7 cellular contexts compared by ENCODE assay signal in genomic region chr19:58519087-58519354, GRCh38. TPM values are rescaled to one million over a fixed set of nuclear protein-coding genes. Genes with fewer than 3 reads are reported as not detected.
DNase-seq lines count a peak whose midpoint lies in the region; TF ChIP-seq lines count a peak whose summit lies in the region.

No MANE protein-coding gene starts in this region.

- peaks cover 15 to 28% (median 25%) of the 10 kb centered on the region in 4 donors for H3K36me3 ChIP-seq in esophagus muscularis mucosa
- H3K36me3 ChIP-seq in muscle layer of colon (ENCODE audit: insufficient read depth, low read length): peaks cover 19% of the 10 kb centered on the region
- no peaks in the 10 kb centered on the region for H3K36me3 ChIP-seq in testis (ENCODE audit: low read depth, missing control alignments)

- TF ChIP-seq CTCF in GM12864 (IDR thresholded peaks at IDR 0.05; ENCODE audit: low read depth, low read length, missing control alignments) (peak; percentile 55), esophagus muscularis mucosa (IDR thresholded peaks at IDR 0.05) (no peak), testis (IDR thresholded peaks at IDR 0.05) (peak in 1 of 3 experiments; percentile 56)

- no peak for TF ChIP-seq POLR2A in esophagus muscularis mucosa (IDR thresholded peaks at IDR 0.05; ENCODE audit: low read depth)
- no peak for TF ChIP-seq POLR2A in testis (IDR thresholded peaks at IDR 0.05)

- intact Hi-C loops in esophagus muscularis mucosa (cut with DNase I): no loop called here
- intact Hi-C loops in testis (cut with DNase I; ENCODE audit: low total_unique reads): no loop called here

- no peak for DNase-seq in GM12864 (ENCODE audit: low read depth)
- peak; percentile 93 for DNase-seq in HT-29 (ENCODE audit: low spot score)
- DNase-seq in NOMO-1 treated with dmso at 0.1 percent for 144 hours (lab: John Stamatoyannopoulos, UW; ENCODE audit: unreplicated experiment): peak; percentile 72
- peak; percentile 62 for DNase-seq in activated T-cell treated with anti-CD3 and anti-CD28 coated beads, Interleukin-2, amount 50 U/mL, for 1 hour
- DNase-seq in esophagus muscularis mucosa (ENCODE audit: extremely low spot score): no peak
- DNase-seq in testis: peak; percentile 72

- peak overlapping the region; percentile 88 for H3K9ac ChIP-seq in muscle layer of colon (ENCODE audit: low read length)

- H3K4me3 ChIP-seq in GM12864 (ENCODE audit: low read depth, low read length) (peak overlapping the region; percentile 70), esophagus muscularis mucosa (peak overlapping the region; percentile 76 to 96 (median 82)), muscle layer of colon (ENCODE audit: low read depth in 1 of 2, low read length in 2 of 2) (peak overlapping the region; percentile 84 to 99), testis (peak overlapping the region; percentile 81 to 94)

- H3K9me3 ChIP-seq in esophagus muscularis mucosa (no peaks in the 10 kb centered on the region), muscle layer of colon (ENCODE audit: low read length) (no peaks in the 10 kb centered on the region), testis (no peaks in the 10 kb centered on the region)

- no peaks in the 10 kb centered on the region for H3K27me3 ChIP-seq in esophagus muscularis mucosa
- no peaks in the 10 kb centered on the region for H3K27me3 ChIP-seq in muscle layer of colon (ENCODE audit: control insufficient read depth in 1 of 2, insufficient read depth in 2 of 2, low read length in 2 of 2)
- H3K27me3 ChIP-seq in testis: no peaks in the 10 kb centered on the region

- 0% methylated on average over 14 of the region's 14 CpGs for WGBS in esophagus muscularis mucosa
- WGBS in testis, 2 donors: 0 to 1% methylated on average over 11 to 12 of the region's 14 CpGs

- no peak for TF ChIP-seq EP300 in esophagus muscularis mucosa (IDR thresholded peaks at IDR 0.05)

- H3K27ac ChIP-seq in esophagus muscularis mucosa (replicated peaks in 1 of 4): peak overlapping the region; percentile 91 to 99 (median 95)
- H3K27ac ChIP-seq in muscle layer of colon (ENCODE audit: low read depth, low read length): peak overlapping the region; percentile 93
- peak overlapping the region; percentile 94 to 97 for H3K27ac ChIP-seq in testis

- H3K4me1 ChIP-seq in esophagus muscularis mucosa (peaks cover 46 to 62% (median 59%) of the 10 kb centered on the region in 4 donors), muscle layer of colon (ENCODE audit: insufficient read depth, low read length) (peaks cover 39% of the 10 kb centered on the region), testis (peaks cover 19% of the 10 kb centered on the region)

RNA-seq across cellular contexts. Expression of gene ZBTB45, which starts 0.6 kb away (rescaled TPM):
- 25.6 and 27.4 TPM in 2 replicates for total RNA-seq in HT-29 (2014; rRNA removed; shearing (Covaris generic))
- total RNA-seq in esophagus muscularis mucosa (10 to 100 TPM in 2 of 4 donors, 1 to 10 TPM in 2; 8.8 to 20.0 (median 12.1) TPM), testis (10 to 100 TPM; 14.0 to 15.1 TPM)
- 6.9 TPM for polyA plus RNA-seq in testis (ENCODE audit: insufficient read depth, low read depth, low replicate concordance)

RNA-seq across cellular contexts. Expression of gene SLC27A5, which starts 7.2 kb away (rescaled TPM):
- 60.6 and 74.5 TPM in 2 replicates for total RNA-seq in HT-29 (2014; rRNA removed; shearing (Covaris generic))
- total RNA-seq in esophagus muscularis mucosa (10 to 100 TPM in 1 of 4 donors, 1 to 10 TPM in 3; 3.8 to 10.8 (median 4.6) TPM), testis (10 to 100 TPM; 29.1 to 37.8 TPM)
- 63.6 TPM for polyA plus RNA-seq in testis (ENCODE audit: insufficient read depth, low read depth, low replicate concordance)

RNA-seq across cellular contexts. Expression of gene TRIM28, which starts 24.8 kb away (rescaled TPM):
- 1,771 and 1,829 TPM in 2 replicates for total RNA-seq in HT-29 (2014; rRNA removed; shearing (Covaris generic))
- total RNA-seq in esophagus muscularis mucosa (100 to 1,000 TPM; 152 to 319 (median 264) TPM), testis (100 to 1,000 TPM; 415 to 521 TPM)
- polyA plus RNA-seq in testis (ENCODE audit: insufficient read depth, low read depth, low replicate concordance): 694 TPM

RNA-seq across cellular contexts. Expression of gene CHMP2A, which starts 35.9 kb away (rescaled TPM):
- total RNA-seq in HT-29 (2014; rRNA removed; shearing (Covaris generic)): 236 and 268 TPM in 2 replicates
- total RNA-seq in esophagus muscularis mucosa (100 to 1,000 TPM; 124 to 145 (median 141) TPM), testis (100 to 1,000 TPM; 115 to 126 TPM)
- 155 TPM for polyA plus RNA-seq in testis (ENCODE audit: insufficient read depth, low read depth, low replicate concordance)

RNA-seq across cellular contexts. Expression of gene UBE2M, which starts 39.4 kb away (rescaled TPM):
- total RNA-seq in HT-29 (2014; rRNA removed; shearing (Covaris generic)): 201 and 242 TPM in 2 replicates
- total RNA-seq in esophagus muscularis mucosa (10 to 100 TPM; 36.1 to 54.9 (median 45.8) TPM), testis (10 to 100 TPM; 65.0 to 65.2 TPM)
- 155 TPM for polyA plus RNA-seq in testis (ENCODE audit: insufficient read depth, low read depth, low replicate concordance)

Comparison
In these comparisons a context has a peak if more than half of its experiments do, and no peak if none do; other contexts are left out.
1. DNase-seq: peak in HT-29 (single experiment), NOMO-1 treated with dmso at 0.1 percent for 144 hours (single experiment), activated T-cell treated with anti-CD3 and anti-CD28 coated beads, Interleukin-2, amount 50 U/mL, for 1 hour (single experiment) and testis (single experiment); none in GM12864 (single experiment) and esophagus muscularis mucosa (single experiment).
2. Peak in every context shown above with its lines, with median percentiles within 50 percentile points of each other: H3K4me3 ChIP-seq and H3K27ac ChIP-seq.